Comparison of ENCODE assay signal across 8 cellular contexts in genomic region chr11:118634435-118635236, GRCh38. TPM values are rescaled to one million over a fixed set of nuclear protein-coding genes. Genes with fewer than 3 reads are reported as not detected.
DNase-seq lines count a peak whose midpoint lies in the region; ATAC-seq and TF ChIP-seq lines count a peak whose summit lies in the region.

No MANE protein-coding gene starts in this region.

- no peak overlapping the region for H3K4me3 ChIP-seq in fibroblast of mammary gland (ENCODE audit: control insufficient read depth, low read depth, low read length)

- ATAC-seq in natural killer cell: no peak
- ATAC-seq in GM18870 (IDR thresholded peaks at IDR 0.05; ENCODE audit: unreplicated experiment): no peak

- TF ChIP-seq CTCF in fibroblast of mammary gland (conservative IDR thresholded peaks at IDR 0.05; ENCODE audit: control insufficient read depth, insufficient read depth, low read depth, low read length) (no peak), natural killer cell (IDR thresholded peaks at IDR 0.05) (no peak)

- peaks cover 0 to 2% of the 10 kb centered on the region in 2 donors for H3K27me3 Mint-ChIP-seq in natural killer cell (ENCODE audit: low read depth in 2 of 2)

- no peaks in the 10 kb centered on the region for H3K36me3 Mint-ChIP-seq in natural killer cell

- H3K4me1 Mint-ChIP-seq in natural killer cell: no peaks in the 10 kb centered on the region

- no peak overlapping the region for H3K27ac Mint-ChIP-seq in natural killer cell

- peak overlapping the region; percentile 35 for H3K4me3 Mint-ChIP-seq in natural killer cell

- H3K9me3 Mint-ChIP-seq in natural killer cell: no peaks in the 10 kb centered on the region

- DNase-seq in DMS 273 (lab: John Stamatoyannopoulos, UW; ENCODE audit: unreplicated experiment) (peak; percentile 87), DMS 273 treated with DMSO at 0.1 percent for 48 hours (lab: John Stamatoyannopoulos, UW) (no peak), SK-N-DZ (ENCODE audit: low spot score) (peak; percentile 58), fibroblast of mammary gland (ENCODE audit: low read depth) (peak; percentile 64), natural killer cell (no peak), NCI-H345 treated with DMSO at 0.1 percent for 48 hours (lab: John Stamatoyannopoulos, UW; ENCODE audit: unreplicated experiment) (no peak), NOMO-1 treated with dmso at 0.1 percent for 144 hours (lab: John Stamatoyannopoulos, UW; ENCODE audit: unreplicated experiment) (no peak)

- intact Hi-C loops in natural killer cell (cut with micrococcal nuclease): no loop called here

RNA-seq across cellular contexts. Expression of gene PHLDB1, which starts 27.2 kb away (rescaled TPM):
- 15.0 and 25.3 TPM in 2 replicates for polyA plus RNA-seq in SK-N-DZ (2014; cell fraction: cytosol; rRNA removed)
- 24.2 and 28.0 TPM in 2 replicates for polyA plus RNA-seq in SK-N-DZ (2014; cell fraction: nucleus; rRNA removed)
- 1 to 10 TPM in 1 of 3 donors, under 1 TPM in 2; 0.75 to 1.1 (median 0.95) TPM for total RNA-seq in natural killer cell

RNA-seq across cellular contexts. Expression of gene TREH, which starts 44.8 kb away (rescaled TPM):
- polyA plus RNA-seq in SK-N-DZ (2014; cell fraction: cytosol; rRNA removed): not detected in 2 replicates
- not detected in 2 replicates for polyA plus RNA-seq in SK-N-DZ (2014; cell fraction: nucleus; rRNA removed)
- total RNA-seq in natural killer cell: not detected

Comparison
In these comparisons a context has a peak if more than half of its experiments do, and no peak if none do; other contexts are left out.
1. DNase-seq: peak in DMS 273 (single experiment), SK-N-DZ (single experiment) and fibroblast of mammary gland (single experiment); none in DMS 273 treated with DMSO at 0.1 percent for 48 hours (single experiment), natural killer cell (single experiment), NCI-H345 treated with DMSO at 0.1 percent for 48 hours (single experiment) and NOMO-1 treated with dmso at 0.1 percent for 144 hours (single experiment).